8 cellular contexts compared by ENCODE assay signal in the genomic region with DNA sequence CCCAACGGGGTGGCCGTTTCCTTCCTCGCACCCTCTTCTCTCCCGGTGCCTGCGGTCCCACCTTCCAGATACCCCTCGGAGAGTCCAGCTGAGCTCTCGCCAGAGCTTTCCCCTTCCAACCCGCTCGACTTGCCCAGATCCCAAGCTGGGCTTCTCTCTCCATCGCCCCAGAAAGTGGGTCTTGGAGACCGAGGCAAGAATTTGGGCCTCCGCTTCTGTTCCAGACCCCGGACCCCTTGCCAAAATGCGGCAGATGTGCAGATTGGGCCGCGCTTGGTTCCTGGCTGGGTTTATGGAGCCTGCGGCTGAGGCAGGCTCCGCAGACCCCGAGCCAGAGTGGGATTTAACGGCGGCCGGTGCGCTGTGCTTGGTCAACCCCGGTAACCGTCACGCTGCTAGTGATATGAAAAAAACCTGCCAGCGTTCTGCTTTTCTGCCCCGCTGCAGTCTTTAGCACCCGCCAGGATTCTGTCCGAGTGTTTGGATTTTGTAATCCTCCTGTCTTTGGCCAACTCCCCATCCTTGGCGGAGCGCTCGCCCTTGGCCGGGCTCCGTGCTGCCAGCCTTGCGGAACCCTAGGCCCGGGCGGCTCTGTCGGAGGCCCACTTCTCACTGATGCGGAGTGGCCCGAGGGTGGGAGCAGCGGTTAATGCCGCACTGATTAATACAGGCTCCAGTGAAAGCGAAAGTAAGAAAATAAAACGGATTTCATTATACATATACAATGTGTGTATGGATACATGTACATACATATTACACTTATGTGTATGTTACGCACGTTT. TPM values are rescaled to one million over a fixed set of nuclear protein-coding genes. Genes with fewer than 3 reads are reported as not detected.
DNase-seq lines count a peak whose midpoint lies in the region; ATAC-seq lines count a peak whose summit lies in the region.

No MANE protein-coding gene starts in this region.

- POLR2A ChIA-PET in activated CD4-positive, alpha-beta T cell treated with anti-CD3 and anti-CD28 coated beads for 36 hours (lab: Charles Lee), result interaction anchor here (0.5 to 2.6 kb wide), 11 partner anchors 23 to 301 kb away, joined by 3 to 32 read pairs (median 4); a partner anchor contains a TSS

- peaks cover 1% of the 10 kb centered on the region for H3K27me3 Mint-ChIP-seq in activated CD4-positive, alpha-beta T cell treated with anti-CD3 and anti-CD28 coated beads for 36 hours

- intact Hi-C loops in activated CD4-positive, alpha-beta T cell treated with anti-CD3 and anti-CD28 coated beads for 36 hours (cut with DNase I, micrococcal nuclease), result loop anchor here (1.0 to 10.0 kb wide), 17 partner anchors 59 to 1171 kb away; a partner anchor contains a TSS

- CTCF ChIA-PET in activated CD4-positive, alpha-beta T cell treated with anti-CD3 and anti-CD28 coated beads for 36 hours (lab: Charles Lee), result interaction anchor here (0.6 to 1.3 kb wide), 8 partner anchors 62 to 557 kb away, joined by 3 to 5 read pairs (median 4); a partner anchor contains a TSS

- H3K4me3 Mint-ChIP-seq in activated CD4-positive, alpha-beta T cell treated with anti-CD3 and anti-CD28 coated beads for 36 hours, result peak overlapping the region; percentile 85

- peaks cover 47% of the 10 kb centered on the region for H3K4me1 Mint-ChIP-seq in activated CD4-positive, alpha-beta T cell treated with anti-CD3 and anti-CD28 coated beads for 36 hours

- H3K9me3 Mint-ChIP-seq in activated CD4-positive, alpha-beta T cell treated with anti-CD3 and anti-CD28 coated beads for 36 hours (ENCODE audit: low read depth), result peaks cover 20% of the 10 kb centered on the region

- peak overlapping the region; percentile 98 for H3K27ac Mint-ChIP-seq in activated CD4-positive, alpha-beta T cell treated with anti-CD3 and anti-CD28 coated beads for 36 hours

- ATAC-seq in activated CD4-positive, alpha-beta T cell treated with anti-CD3 and anti-CD28 coated beads for 36 hours, result peak; percentile 75

- peaks cover 31% of the 10 kb centered on the region for H3K36me3 Mint-ChIP-seq in activated CD4-positive, alpha-beta T cell treated with anti-CD3 and anti-CD28 coated beads for 36 hours (ENCODE audit: low read depth)

- peak; percentile 76 for DNase-seq in activated CD4-positive, alpha-beta T cell treated with anti-CD3 and anti-CD28 coated beads for 36 hours
- DNase-seq in activated CD4-positive, alpha-beta T cell treated with anti-CD3 and anti-CD28 coated beads for 1 hour, result no peak
- DNase-seq in MV-4-11 (lab: John Stamatoyannopoulos, UW) (peak; percentile 31), ecto neural progenitor cell (ENCODE audit: low spot score) (peak; percentile 70), lung microvascular endothelial cell (ENCODE audit: low read depth in 2 of 2) (peak; percentile 69 to 71), NCI-H128 (lab: John Stamatoyannopoulos, UW; ENCODE audit: unreplicated experiment) (no peak)
- DNase-seq in activated CD4-positive, alpha-beta T cell treated with anti-CD3 and anti-CD28 coated beads, Interleukin-2, amount 50 U/mL, for 24 hours (ENCODE audit: low read depth in 1 of 2, low spot score in 1 of 2), result peak; percentile 17 to 37
- peak; percentile 6 for DNase-seq in stimulated activated CD8-positive, alpha-beta memory T cell treated with anti-CD3 and anti-CD28 coated beads, Interleukin-15, amount 100 ng/mL, for 24 hours (ENCODE audit: low read depth)

RNA-seq across cellular contexts. Expression of a gene that starts 0.8 kb away (rescaled TPM):
- total RNA-seq in activated CD4-positive, alpha-beta T cell treated with anti-CD3 and anti-CD28 coated beads for 36 hours, result 10 to 100 TPM; 63.7 to 67.9 TPM
- 28.3 and 55.6 TPM in 2 replicates for total RNA-seq in lung microvascular endothelial cell

RNA-seq across cellular contexts. Expression of a gene that starts 58.1 kb away (rescaled TPM):
- total RNA-seq in activated CD4-positive, alpha-beta T cell treated with anti-CD3 and anti-CD28 coated beads for 36 hours, result 1 to 10 TPM; 5.4 TPM
- total RNA-seq in lung microvascular endothelial cell, result 25.9 and 50.4 TPM in 2 replicates

Comparison
In these comparisons a context has a peak if more than half of its experiments do, and no peak if none do; other contexts are left out.
1. DNase-seq: peak in activated CD4-positive, alpha-beta T cell treated with anti-CD3 and anti-CD28 coated beads for 36 hours (single experiment), MV-4-11 (single experiment), activated CD4-positive, alpha-beta T cell treated with anti-CD3 and anti-CD28 coated beads, Interleukin-2, amount 50 U/mL, for 24 hours (2 of 2), ecto neural progenitor cell (single experiment), lung microvascular endothelial cell (2 of 2) and stimulated activated CD8-positive, alpha-beta memory T cell treated with anti-CD3 and anti-CD28 coated beads, Interleukin-15, amount 100 ng/mL, for 24 hours (single experiment); none in activated CD4-positive, alpha-beta T cell treated with anti-CD3 and anti-CD28 coated beads for 1 hour (single experiment) and NCI-H128 (single experiment).